In genomic region chr4:99868126-99868596, GRCh38 we compare ENCODE assay signal across 10 cellular contexts. TPM values are rescaled to one million over a fixed set of nuclear protein-coding genes. Genes with fewer than 3 reads are reported as not detected.
DNase-seq lines count a peak whose midpoint lies in the region; ATAC-seq and TF ChIP-seq lines count a peak whose summit lies in the region.
"Had no signal": no experiment of that assay in that cellular context is flagged by ENCODE, and none has a peak within 500 bp of the region (broad histone marks: within the 10 kb centered on the region; RNA-seq: fewer than 3 reads in every experiment).

No MANE protein-coding gene starts in this region.

- peak overlapping the region; percentile 70 for H3K27ac Mint-ChIP-seq in HFFc6
- H3K27ac Mint-ChIP-seq in activated naive CD8-positive, alpha-beta T cell treated with anti-CD3 and anti-CD28 coated beads, Interleukin-2, amount 50 U/mL, for 24 hours = peak overlapping the region; percentile 72
- H3K27ac Mint-ChIP-seq in Calu3 (ENCODE audit: unreplicated experiment) = no peak overlapping the region

- H3K4me1 Mint-ChIP-seq in HFFc6 (ENCODE audit: low read depth) = peaks cover 24% of the 10 kb centered on the region
- peaks cover 16% of the 10 kb centered on the region for H3K4me1 Mint-ChIP-seq in activated naive CD8-positive, alpha-beta T cell treated with anti-CD3 and anti-CD28 coated beads, Interleukin-2, amount 50 U/mL, for 24 hours
- H3K4me1 Mint-ChIP-seq in Calu3 (ENCODE audit: low read depth, unreplicated experiment) = no peaks in the 10 kb centered on the region

- H3K36me3 Mint-ChIP-seq in HFFc6 (ENCODE audit: low read depth) = no peaks in the 10 kb centered on the region
- peaks cover 37% of the 10 kb centered on the region for H3K36me3 Mint-ChIP-seq in activated naive CD8-positive, alpha-beta T cell treated with anti-CD3 and anti-CD28 coated beads, Interleukin-2, amount 50 U/mL, for 24 hours (ENCODE audit: low read depth)
- H3K36me3 Mint-ChIP-seq in Calu3 (ENCODE audit: insufficient read depth, unreplicated experiment) = peaks cover 14% of the 10 kb centered on the region

- H3K4me3 Mint-ChIP-seq in HFFc6 (peak overlapping the region; percentile 71), Calu3 (ENCODE audit: low read depth, unreplicated experiment) (no peak overlapping the region)
- H3K4me3 Mint-ChIP-seq in activated naive CD8-positive, alpha-beta T cell treated with anti-CD3 and anti-CD28 coated beads, Interleukin-2, amount 50 U/mL, for 24 hours = no peak overlapping the region

- H3K27me3 Mint-ChIP-seq in HFFc6 (ENCODE audit: insufficient read depth) (peaks cover 7% of the 10 kb centered on the region; the same call in 1 of the 2 replicates), Calu3 (ENCODE audit: unreplicated experiment) (no peaks in the 10 kb centered on the region)
- no peaks in the 10 kb centered on the region for H3K27me3 Mint-ChIP-seq in activated naive CD8-positive, alpha-beta T cell treated with anti-CD3 and anti-CD28 coated beads, Interleukin-2, amount 50 U/mL, for 24 hours

- ATAC-seq in activated naive CD8-positive, alpha-beta T cell treated with anti-CD3 and anti-CD28 coated beads, Interleukin-2, amount 50 U/mL, for 24 hours = peak; percentile 99

- CTCF ChIA-PET in Calu3 (lab: Charles Lee) = no interaction called here

- TF ChIP-seq CTCF in HFFc6 (IDR thresholded peaks at IDR 0.05) = no peak
- no peak for TF ChIP-seq CTCF in Calu3 (IDR thresholded peaks at IDR 0.05; ENCODE audit: unreplicated experiment)

- intact Hi-C loops in Calu3 (cut with micrococcal nuclease; ENCODE audit: unreplicated experiment) = no loop called here

- no TSS peak for BruUV-seq in Calu3 (replicated peaks; lab: Mats Ljungman, UMichigan)

- DNase-seq in COLO668 (lab: John Stamatoyannopoulos, UW; ENCODE audit: unreplicated experiment) (peak; percentile 13), HFFc6 (peak; percentile 73), kidney tubule cell (ENCODE audit: low spot score) (peak; percentile 77), HuH-7.5 (ENCODE audit: low spot score) (no peak), NCI-H2227 treated with DMSO at 0.1 percent for 48 hours (lab: John Stamatoyannopoulos, UW) (no peak), Calu3 (no peak)
- DNase-seq in activated naive CD8-positive, alpha-beta T cell treated with anti-CD3 and anti-CD28 coated beads, Interleukin-2, amount 50 U/mL, for 24 hours = no peak
- no peak for DNase-seq in central memory CD4-positive, alpha-beta T cell
- DNase-seq: MG63 had no signal

- H3K9me3 Mint-ChIP-seq in HFFc6 (no peaks in the 10 kb centered on the region), Calu3 (ENCODE audit: low read depth, unreplicated experiment) (no peaks in the 10 kb centered on the region)
- H3K9me3 Mint-ChIP-seq in activated naive CD8-positive, alpha-beta T cell treated with anti-CD3 and anti-CD28 coated beads, Interleukin-2, amount 50 U/mL, for 24 hours = no peaks in the 10 kb centered on the region

RNA-seq across cellular contexts. Expression of gene LAMTOR3, which starts 26.1 kb away (rescaled TPM):
- total RNA-seq in HFFc6 (2021; fragmentation: NEBNext Ultra II Directional; extraction: Animal tissue kit (Norgen Biotek cat#: 25700)) = 10 to 100 TPM; 23.7 to 34.6 (median 26.8) TPM
- 19.2 and 21.5 TPM in 2 replicates for total RNA-seq in Calu3 (2022)

RNA-seq across cellular contexts. Expression of gene DAPP1, which starts 51.5 kb away (rescaled TPM):
- total RNA-seq in HFFc6 (2021; fragmentation: NEBNext Ultra II Directional; extraction: Animal tissue kit (Norgen Biotek cat#: 25700)) = not detected
- total RNA-seq in Calu3 (2022) = 25.9 and 30.6 TPM in 2 replicates
- total RNA-seq: glomerular endothelial cell had no signal

Comparison
In these comparisons a context has a peak if more than half of its experiments do, and no peak if none do; other contexts are left out.
1. DNase-seq: peak in COLO668 (single experiment), HFFc6 (single experiment) and kidney tubule cell (single experiment); none in activated naive CD8-positive, alpha-beta T cell treated with anti-CD3 and anti-CD28 coated beads, Interleukin-2, amount 50 U/mL, for 24 hours (single experiment), HuH-7.5 (single experiment), NCI-H2227 treated with DMSO at 0.1 percent for 48 hours (single experiment), central memory CD4-positive, alpha-beta T cell (single experiment) and Calu3 (single experiment).
2. RNA of gene DAPP1, which starts 51.5 kb away (total RNA-seq): 25.9 to 30.6 TPM in Calu3; not detected in HFFc6; every median in the first group is over 10 times any median in the second.